27 cellular contexts compared by ENCODE assay signal in the genomic region with DNA sequence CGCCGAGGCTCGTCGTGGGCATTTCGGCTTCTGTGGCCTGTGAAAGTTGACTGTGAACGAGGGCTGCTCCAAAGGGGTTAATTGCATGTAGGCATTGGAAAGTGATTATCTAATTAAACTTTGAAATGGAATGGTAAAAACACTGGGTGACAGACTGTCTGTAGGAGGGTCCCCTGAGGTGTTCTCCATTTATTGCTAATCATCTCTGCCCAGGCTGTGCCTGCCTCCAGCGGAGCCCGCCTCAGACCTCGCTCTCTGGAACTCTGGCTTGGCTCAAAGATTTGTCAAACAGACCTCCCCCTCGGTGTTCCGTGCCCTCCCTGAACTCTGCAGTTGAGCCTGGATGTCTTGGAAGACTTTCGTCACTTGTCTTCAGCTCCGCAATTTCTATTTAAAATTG.
"Had no signal": no experiment of that assay in that cellular context is flagged by ENCODE, and none has a peak within 500 bp of the region (broad histone marks: within the 10 kb centered on the region; RNA-seq: fewer than 3 reads in every experiment).

No MANE protein-coding gene starts in this region.

- H3K79me2 ChIP-seq: hepatocyte had no signal

- FAIRE-seq: kidney, pancreas, small intestine, urothelium cell line had no signal

- H3K36me3 Mint-ChIP-seq: naive thymus-derived CD8-positive, alpha-beta T cell; stimulated activated effector memory CD8-positive, alpha-beta T cell treated with anti-CD3 and anti-CD28 coated beads, Interleukin-12 subunit alpha, Interleukin-12 subunit beta, amount 100 ng/mL, for 72 hours had no signal

- H3K27ac Mint-ChIP-seq: nephron; stimulated activated effector memory CD8-positive, alpha-beta T cell treated with anti-CD3 and anti-CD28 coated beads, Interleukin-12 subunit alpha, Interleukin-12 subunit beta, amount 100 ng/mL, for 72 hours; stimulated activated naive CD8-positive, alpha-beta T cell treated with anti-CD3 and anti-CD28 coated beads, Interleukin-15, amount 100 ng/mL, for 72 hours had no signal

- H3K36me3 ChIP-seq: left lung, lower lobe of right lung, pancreas, prostate gland, spleen, thyroid gland, transverse colon, upper lobe of left lung had no signal

- ATAC-seq: left colon; left lung; lower lobe of right lung; naive thymus-derived CD8-positive, alpha-beta T cell; pancreas; right cardiac atrium; sciatic nerve; stimulated activated effector memory CD8-positive, alpha-beta T cell treated with anti-CD3 and anti-CD28 coated beads, Interleukin-12 subunit alpha, Interleukin-12 subunit beta, amount 100 ng/mL, for 72 hours; stimulated activated naive CD8-positive, alpha-beta T cell treated with anti-CD3 and anti-CD28 coated beads, Interleukin-15, amount 100 ng/mL, for 72 hours had no signal

- H2AFZ ChIP-seq: hepatocyte had no signal

- DNase-seq: kidney; left colon; left lung; lower lobe of right lung; mammary epithelial cell; mesenchymal stem cell; naive thymus-derived CD8-positive, alpha-beta T cell; nucleus accumbens; pancreas; retina; right cardiac atrium; small intestine; spleen; stimulated activated CD4-positive, alpha-beta T cell treated with anti-CD3 and anti-CD28 coated beads, Interleukin-4, amount 100 ng/mL, for 24 hours; stimulated activated naive CD4-positive, alpha-beta T cell treated with Interleukin-2 at 50 U/mL for 16 hours; stimulated activated naive CD8-positive, alpha-beta T cell treated with anti-CD3 and anti-CD28 coated beads, Interleukin-15, amount 100 ng/mL, for 72 hours; substantia nigra; thyroid gland; transverse colon; upper lobe of left lung had no signal

- H3K4me2 ChIP-seq: hepatocyte had no signal

- H3K9me3 Mint-ChIP-seq: naive thymus-derived CD8-positive, alpha-beta T cell; neural crest cell; stimulated activated effector memory CD8-positive, alpha-beta T cell treated with anti-CD3 and anti-CD28 coated beads, Interleukin-12 subunit alpha, Interleukin-12 subunit beta, amount 100 ng/mL, for 72 hours; stimulated activated naive CD8-positive, alpha-beta T cell treated with anti-CD3 and anti-CD28 coated beads, Interleukin-15, amount 100 ng/mL, for 72 hours had no signal

- H3K4me3 Mint-ChIP-seq: naive thymus-derived CD8-positive, alpha-beta T cell; nephron; neural crest cell; stimulated activated effector memory CD8-positive, alpha-beta T cell treated with anti-CD3 and anti-CD28 coated beads, Interleukin-12 subunit alpha, Interleukin-12 subunit beta, amount 100 ng/mL, for 72 hours; stimulated activated naive CD8-positive, alpha-beta T cell treated with anti-CD3 and anti-CD28 coated beads, Interleukin-15, amount 100 ng/mL, for 72 hours had no signal

- H3K4me1 ChIP-seq: left lung, lower lobe of right lung, pancreas, prostate gland, spleen, thyroid gland, transverse colon, upper lobe of left lung had no signal

- H3K27ac ChIP-seq: hepatocyte, left lung, lower lobe of right lung, pancreas, prostate gland, thyroid gland, transverse colon, upper lobe of left lung had no signal

- H3K4me3 ChIP-seq: hepatocyte, left lung, lower lobe of right lung, pancreas, prostate gland, spleen, thyroid gland, transverse colon, upper lobe of left lung had no signal

- H3K27me3 ChIP-seq: pancreas, thyroid gland had no signal

- H3K9me3 ChIP-seq: left lung, lower lobe of right lung, pancreas, prostate gland, spleen, thyroid gland, transverse colon, upper lobe of left lung had no signal
